Comparison of ENCODE assay signal across 22 cellular contexts in genomic region chr16:12766853-12767252, GRCh38.
"Had no signal": no experiment of that assay in that cellular context is flagged by ENCODE, and none has a peak within 500 bp of the region (broad histone marks: within the 10 kb centered on the region; RNA-seq: fewer than 3 reads in every experiment).

No MANE protein-coding gene starts in this region.

- H3K9me3 ChIP-seq: SK-N-SH had no signal

- H3K4me3 Mint-ChIP-seq: IgD-negative memory B cell, T-cell had no signal

- ATAC-seq: Panc1, PC-3, T-cell had no signal

- H3K27ac Mint-ChIP-seq: IgD-negative memory B cell, T-cell had no signal

- H3K27ac ChIP-seq: RWPE1 had no signal

- DNase-seq: MV-4-11, NCI-H1048, NCI-H1105 treated with DMSO at 0.1 percent for 48 hours, NCI-H1417 treated with DMSO at 0.1 percent for 48 hours, NCI-H146, NCI-H1694 treated with DMSO at 0.1 percent for 48 hours, NCI-H1930, NCI-H2081, NCI-H2107, NCI-H226, NCI-H446, NCI-H510A, NCI-H524 treated with DMSO at 0.1 percent for 48 hours, NCI-H69, PC-3, SHP77, SK-N-SH, SW 1271, T-cell had no signal

- H3K9ac ChIP-seq: SK-N-SH had no signal

- H3K4me2 ChIP-seq: SK-N-SH had no signal

- H3K9me3 Mint-ChIP-seq: IgD-negative memory B cell, T-cell had no signal

- H3K27me3 Mint-ChIP-seq: IgD-negative memory B cell, T-cell had no signal
